Comparison of ENCODE assay signal across 9 cellular contexts in the genomic region with DNA sequence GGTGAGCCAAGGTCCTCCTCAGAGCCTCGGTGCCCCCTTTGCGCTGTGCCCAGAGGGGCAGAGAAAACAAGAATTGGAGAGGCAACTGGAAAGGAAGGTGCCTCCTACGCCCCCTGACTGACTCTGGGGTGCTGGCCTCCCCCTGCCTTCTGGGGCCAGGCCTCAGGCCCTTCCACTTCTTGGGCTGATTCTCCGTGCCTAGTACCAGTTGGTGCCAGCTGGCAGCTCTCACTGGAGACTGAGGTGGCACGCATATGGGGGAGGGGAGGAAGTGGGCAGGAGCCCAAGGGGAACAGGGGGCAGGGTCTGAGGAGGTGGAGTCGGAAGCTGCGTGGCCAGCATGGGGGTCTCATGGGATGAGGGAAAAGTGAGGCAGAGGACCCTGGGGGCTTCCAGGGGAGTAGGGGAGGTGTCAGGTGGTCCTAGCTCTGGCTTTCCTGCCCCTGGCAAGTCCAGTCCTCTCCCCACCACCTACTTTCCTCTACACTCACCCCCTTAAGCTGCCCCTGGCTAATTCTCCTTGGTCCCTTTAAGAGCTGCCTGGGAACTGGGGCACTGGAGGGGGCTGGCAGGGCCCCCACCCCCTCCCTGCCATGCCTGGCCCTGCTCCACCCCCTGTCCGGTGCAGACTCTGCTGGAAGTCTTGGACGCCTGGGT. TPM values are rescaled to one million over a fixed set of nuclear protein-coding genes. Genes with fewer than 3 reads are reported as not detected.
A peak's percentile ranks its signal among the peaks of the same experiment; 100 is the strongest.
DNase-seq lines count a peak whose midpoint lies in the region; ATAC-seq lines count a peak whose summit lies in the region.
"Had no signal": no experiment of that assay in that cellular context is flagged by ENCODE, and none has a peak within 500 bp of the region (broad histone marks: within the 10 kb centered on the region; RNA-seq: fewer than 3 reads in every experiment).

No MANE protein-coding gene starts in this region.

- CTCF ChIA-PET in CD8-positive, alpha-beta memory T cell (lab: Charles Lee), result interaction anchor here (0.8 to 3.3 kb wide), 7 partner anchors 9 to 82 kb away, joined by 3 to 50 read pairs (median 4); partner anchors contain the start of gene PMF1

- H3K4me1 Mint-ChIP-seq in T-helper 2 cell treated with Interferon-gamma antibody and Interleukin-4, amounts not matched to agents 5 μg/mL and 100 μg/mL, for 36 hours (ENCODE audit: low read depth), result peaks cover 23% of the 10 kb centered on the region
- peaks cover 57% of the 10 kb centered on the region for H3K4me1 Mint-ChIP-seq in stimulated activated memory B cell treated with anti-CD40 and anti-IgM and Interleukin-4, amounts not matched to agents 10 μg/mL and 1 μg/mL and 100 μg/mL, for 72 hours
- H3K4me1 Mint-ChIP-seq in CD8-positive, alpha-beta memory T cell, result peaks cover 14 to 20% (median 18%) of the 10 kb centered on the region in 3 donors

- H3K4me3 ChIP-seq in right cardiac atrium (ENCODE audit: low read length), result no peak overlapping the region
- no peak overlapping the region for H3K4me3 ChIP-seq in CD8-positive, alpha-beta memory T cell (ENCODE audit: low read length)
- H3K4me3 ChIP-seq: prostate gland had no signal

- ATAC-seq in right cardiac atrium (peak; percentile 9 to 10), GM18502 (IDR thresholded peaks at IDR 0.05; ENCODE audit: poor library complexity, unreplicated experiment) (no peak)
- ATAC-seq in stimulated activated memory B cell treated with anti-CD40 and anti-IgM and Interleukin-4, amounts not matched to agents 10 μg/mL and 1 μg/mL and 100 μg/mL, for 72 hours, result peak; percentile 27

- H3K4me1 ChIP-seq in right cardiac atrium (ENCODE audit: control insufficient read depth, insufficient read depth, low read length), result peaks cover 3% of the 10 kb centered on the region
- peaks cover 8% of the 10 kb centered on the region for H3K4me1 ChIP-seq in CD8-positive, alpha-beta memory T cell (ENCODE audit: insufficient read depth, low read length)
- H3K4me1 ChIP-seq: prostate gland had no signal

- DNase-seq in NCI-H345 (lab: John Stamatoyannopoulos, UW) (peak; percentile 37), NCI-H345 treated with DMSO at 0.1 percent for 48 hours (lab: John Stamatoyannopoulos, UW; ENCODE audit: unreplicated experiment) (no peak), right cardiac atrium (peak in 1 of 3 donors; percentile 69), NCI-H2227 treated with DMSO at 0.1 percent for 48 hours (lab: John Stamatoyannopoulos, UW) (no peak)
- DNase-seq in T-helper 2 cell treated with Interferon-gamma antibody and Interleukin-4, amounts not matched to agents 5 μg/mL and 100 μg/mL, for 36 hours (ENCODE audit: low spot score), result no peak
- no peak for DNase-seq in CD8-positive, alpha-beta memory T cell

- H3K27me3 Mint-ChIP-seq in T-helper 2 cell treated with Interferon-gamma antibody and Interleukin-4, amounts not matched to agents 5 μg/mL and 100 μg/mL, for 36 hours (ENCODE audit: low read depth), result no peaks in the 10 kb centered on the region
- H3K27me3 Mint-ChIP-seq in stimulated activated memory B cell treated with anti-CD40 and anti-IgM and Interleukin-4, amounts not matched to agents 10 μg/mL and 1 μg/mL and 100 μg/mL, for 72 hours, result peaks cover 25% of the 10 kb centered on the region
- peaks cover 0 to 9% of the 10 kb centered on the region in 2 donors for H3K27me3 Mint-ChIP-seq in CD8-positive, alpha-beta memory T cell

- H3K27me3 ChIP-seq in right cardiac atrium (ENCODE audit: control insufficient read depth, insufficient read depth), result no peaks in the 10 kb centered on the region
- no peaks in the 10 kb centered on the region for H3K27me3 ChIP-seq in CD8-positive, alpha-beta memory T cell (ENCODE audit: insufficient read depth, low read length, poor library complexity, severe bottlenecking)

- peak overlapping the region; percentile 78 for H3K4me3 Mint-ChIP-seq in T-helper 2 cell treated with Interferon-gamma antibody and Interleukin-4, amounts not matched to agents 5 μg/mL and 100 μg/mL, for 36 hours
- H3K4me3 Mint-ChIP-seq in stimulated activated memory B cell treated with anti-CD40 and anti-IgM and Interleukin-4, amounts not matched to agents 10 μg/mL and 1 μg/mL and 100 μg/mL, for 72 hours, result peak overlapping the region; percentile 69
- peak overlapping the region in 1 of 7 donors; percentile 77 for H3K4me3 Mint-ChIP-seq in CD8-positive, alpha-beta memory T cell

- no peak overlapping the region for H3K27ac ChIP-seq in right cardiac atrium (ENCODE audit: low read length)
- H3K27ac ChIP-seq in CD8-positive, alpha-beta memory T cell (ENCODE audit: low read depth, low read length), result no peak overlapping the region

- intact Hi-C loops in right cardiac atrium (cut with DNase I), result loop anchor here in 3 of 4 donors (2.0 to 5.0 kb wide), 2 partner anchors 78 to 80 kb away; no protein-coding TSS in a partner anchor

- no peaks in the 10 kb centered on the region for H3K9me3 Mint-ChIP-seq in T-helper 2 cell treated with Interferon-gamma antibody and Interleukin-4, amounts not matched to agents 5 μg/mL and 100 μg/mL, for 36 hours
- no peaks in the 10 kb centered on the region for H3K9me3 Mint-ChIP-seq in stimulated activated memory B cell treated with anti-CD40 and anti-IgM and Interleukin-4, amounts not matched to agents 10 μg/mL and 1 μg/mL and 100 μg/mL, for 72 hours
- no peaks in the 10 kb centered on the region for H3K9me3 Mint-ChIP-seq in CD8-positive, alpha-beta memory T cell

- H3K36me3 Mint-ChIP-seq in T-helper 2 cell treated with Interferon-gamma antibody and Interleukin-4, amounts not matched to agents 5 μg/mL and 100 μg/mL, for 36 hours (ENCODE audit: low read depth), result no peaks in the 10 kb centered on the region
- no peaks in the 10 kb centered on the region for H3K36me3 Mint-ChIP-seq in stimulated activated memory B cell treated with anti-CD40 and anti-IgM and Interleukin-4, amounts not matched to agents 10 μg/mL and 1 μg/mL and 100 μg/mL, for 72 hours
- H3K36me3 Mint-ChIP-seq in CD8-positive, alpha-beta memory T cell, result no peaks in the 10 kb centered on the region

- H3K9me3 ChIP-seq in right cardiac atrium (ENCODE audit: control insufficient read depth, low read length), result no peaks in the 10 kb centered on the region
- H3K9me3 ChIP-seq in CD8-positive, alpha-beta memory T cell (ENCODE audit: low read length), result no peaks in the 10 kb centered on the region
- H3K9me3 ChIP-seq: prostate gland had no signal

- POLR2A ChIA-PET in CD8-positive, alpha-beta memory T cell (lab: Charles Lee), result interaction anchor here (0.8 kb wide), 1 partner anchor 99 kb away, joined by 3 read pairs; no protein-coding TSS in a partner anchor

- 22% methylated on average over 9 of the region's 9 CpGs for WGBS in right cardiac atrium

- H3K36me3 ChIP-seq in CD8-positive, alpha-beta memory T cell (ENCODE audit: insufficient read depth, low read length), result no peaks in the 10 kb centered on the region
- H3K36me3 ChIP-seq: prostate gland had no signal

- peak overlapping the region; percentile 88 for H3K27ac Mint-ChIP-seq in T-helper 2 cell treated with Interferon-gamma antibody and Interleukin-4, amounts not matched to agents 5 μg/mL and 100 μg/mL, for 36 hours
- peak overlapping the region; percentile 79 for H3K27ac Mint-ChIP-seq in stimulated activated memory B cell treated with anti-CD40 and anti-IgM and Interleukin-4, amounts not matched to agents 10 μg/mL and 1 μg/mL and 100 μg/mL, for 72 hours
- peak overlapping the region in 1 of 8 donors; percentile 17 for H3K27ac Mint-ChIP-seq in CD8-positive, alpha-beta memory T cell

RNA-seq across cellular contexts. Expression of gene SEMA4A, which starts 6.5 kb away (rescaled TPM):
- 1 to 10 TPM; 2.3 to 3.4 (median 2.7) TPM for total RNA-seq in right cardiac atrium
- polyA plus RNA-seq in right cardiac atrium, result 3.7 TPM
- 10 to 100 TPM; 21.6 to 23.0 TPM for total RNA-seq in CD8-positive, alpha-beta memory T cell
- 10.7 TPM for polyA plus RNA-seq in CD8-positive, alpha-beta memory T cell

RNA-seq across cellular contexts. Expression of gene LMNA, which starts 32.4 kb away (rescaled TPM):
- 100 to 1,000 TPM; 238 to 451 (median 281) TPM for total RNA-seq in right cardiac atrium
- 247 TPM for polyA plus RNA-seq in right cardiac atrium
- total RNA-seq in CD8-positive, alpha-beta memory T cell, result 100 to 1,000 TPM; 325 to 335 TPM
- polyA plus RNA-seq in CD8-positive, alpha-beta memory T cell, result 13.9 TPM

RNA-seq across cellular contexts. Expression of gene SLC25A44, which starts 47.0 kb away (rescaled TPM):
- total RNA-seq in right cardiac atrium, result 10 to 100 TPM; 14.2 to 21.5 (median 15.7) TPM
- 8.6 TPM for polyA plus RNA-seq in right cardiac atrium
- 10 to 100 TPM; 30.8 to 32.4 TPM for total RNA-seq in CD8-positive, alpha-beta memory T cell
- polyA plus RNA-seq in CD8-positive, alpha-beta memory T cell, result 21.4 TPM

Comparison
In these comparisons a context has a peak if more than half of its experiments do, and no peak if none do; other contexts are left out.
1. RNA of gene SEMA4A, which starts 6.5 kb away (total RNA-seq): 21.6 to 23.0 TPM in CD8-positive, alpha-beta memory T cell; 2.3 to 3.4 TPM in right cardiac atrium; every median in the first group is over 4 times any median in the second.